In the genomic region with DNA sequence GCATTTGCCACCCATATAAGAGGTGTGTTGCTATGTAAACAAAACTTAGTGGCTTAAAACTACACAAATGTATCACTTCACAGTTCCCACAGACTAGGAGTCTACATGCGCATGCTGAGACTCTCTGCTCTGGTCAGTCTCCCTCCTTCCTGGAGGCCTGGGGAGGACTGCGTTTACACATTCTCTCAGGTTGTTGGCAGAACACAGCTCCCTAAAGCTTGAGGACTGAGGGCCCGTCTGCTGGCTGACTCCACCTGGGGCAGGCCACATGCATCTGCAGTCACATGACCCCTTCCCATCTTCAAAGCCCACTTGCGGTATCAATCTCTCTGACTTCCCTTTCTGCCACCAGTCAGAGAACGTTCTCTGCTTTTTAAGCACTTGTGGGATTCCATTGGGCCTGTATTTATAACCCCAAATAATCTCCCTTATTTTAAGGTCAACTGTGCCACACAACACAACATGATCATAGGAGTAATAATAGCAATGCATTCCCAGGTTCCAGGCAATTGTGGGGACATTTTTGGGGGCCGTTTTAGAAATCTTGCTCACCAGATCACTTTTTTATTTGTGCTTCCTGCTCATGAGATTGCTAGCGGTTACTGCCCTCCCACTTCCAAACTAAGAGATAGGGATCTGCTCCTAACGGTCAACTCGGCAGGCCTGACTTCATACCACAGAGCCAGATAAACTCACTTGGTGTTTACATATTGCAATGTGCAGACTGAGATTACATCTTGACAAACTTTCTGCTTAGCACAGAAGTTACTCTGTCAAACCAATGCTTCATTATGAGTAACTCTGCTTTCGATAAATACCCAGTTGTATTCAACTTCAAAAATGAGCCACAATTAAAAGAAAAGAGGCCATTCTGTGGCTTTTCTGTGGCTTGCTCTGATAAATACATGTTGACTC, we compare ENCODE assay signal across 9 cellular contexts.
DNase-seq lines count a peak whose midpoint lies in the region; TF ChIP-seq lines count a peak whose summit lies in the region.
"Had no signal": no experiment of that assay in that cellular context is flagged by ENCODE, and none has a peak within 500 bp of the region (broad histone marks: within the 10 kb centered on the region; RNA-seq: fewer than 3 reads in every experiment).

No MANE protein-coding gene starts in this region.

- no TSS peak for BruUV-seq in A673 (replicated peaks; lab: Mats Ljungman, UMichigan)

- H3K36me3 ChIP-seq in esophagus muscularis mucosa (no peaks in the 10 kb centered on the region), A673 (ENCODE audit: insufficient read depth, low read length, poor library complexity, severe bottlenecking) (no peaks in the 10 kb centered on the region)

- 57% methylated on average over 10 of the region's 10 CpGs for WGBS in esophagus muscularis mucosa

- no peak overlapping the region for H3K4me3 ChIP-seq in esophagus muscularis mucosa
- H3K4me3 ChIP-seq in A673 (ENCODE audit: low read depth, low read length, poor library complexity, severe bottlenecking), result no peak overlapping the region
- H3K4me3 ChIP-seq: A549 had no signal

- CTCF ChIA-PET in A673 (lab: Charles Lee), result no interaction called here

- H3K27ac ChIP-seq in esophagus muscularis mucosa (replicated peaks in 1 of 4) (no peak overlapping the region), A673 (ENCODE audit: low read depth, low read length, poor library complexity, severe bottlenecking) (no peak overlapping the region)
- H3K27ac ChIP-seq: A549 had no signal

- intact Hi-C loops in esophagus muscularis mucosa (cut with DNase I) (no loop called here), A673 (cut with micrococcal nuclease; ENCODE audit: unreplicated experiment) (no loop called here)

- no peak for TF ChIP-seq POLR2A in esophagus muscularis mucosa (IDR thresholded peaks at IDR 0.05; ENCODE audit: low read depth)

- TF ChIP-seq CTCF in esophagus muscularis mucosa (IDR thresholded peaks at IDR 0.05) (no peak), A673 (conservative IDR thresholded peaks at IDR 0.05; ENCODE audit: low read depth, low read length) (no peak)

- H3K9me3 ChIP-seq in esophagus muscularis mucosa, result no peaks in the 10 kb centered on the region
- H3K9me3 ChIP-seq in A673 (ENCODE audit: low read depth, low read length, poor library complexity, severe bottlenecking), result no peaks in the 10 kb centered on the region
- H3K9me3 ChIP-seq: A549 had no signal

- no peak for TF ChIP-seq EP300 in esophagus muscularis mucosa (IDR thresholded peaks at IDR 0.05)

- no peaks in the 10 kb centered on the region for H3K27me3 ChIP-seq in esophagus muscularis mucosa
- H3K27me3 ChIP-seq in A673 (replicated peaks; ENCODE audit: insufficient read depth, low read depth, low read length, poor library complexity), result no peaks in the 10 kb centered on the region

- POLR2A ChIA-PET in A673 (lab: Charles Lee; ENCODE audit: low non-redundant PET), result no interaction called here

- H3K4me1 ChIP-seq in esophagus muscularis mucosa (peaks cover 13 to 50% (median 30%) of the 10 kb centered on the region in 4 donors), A673 (ENCODE audit: insufficient read depth, low read length, poor library complexity, severe bottlenecking) (no peaks in the 10 kb centered on the region)
- H3K4me1 ChIP-seq: A549 had no signal

- DNase-seq in SIG-M5 treated with dmso at 0.1 percent for 504 hours (lab: John Stamatoyannopoulos, UW; ENCODE audit: unreplicated experiment), result peak; percentile 39
- DNase-seq in SIG-M5 (lab: John Stamatoyannopoulos, UW), result no peak
- peak; percentile 25 to 37 for DNase-seq in activated CD4-positive, alpha-beta T cell treated with anti-CD3 and anti-CD28 coated beads, Interleukin-2, amount 50 U/mL, for 48 hours
- peak; percentile 90 for DNase-seq in esophagus muscularis mucosa (ENCODE audit: extremely low spot score)
- peak; percentile 19 for DNase-seq in putamen (ENCODE audit: low spot score)
- no peak for DNase-seq in hippocampal formation (lab: John Stamatoyannopoulos, UW)
- DNase-seq in A673 (ENCODE audit: low spot score), result no peak
- DNase-seq in NCI-H1048 (lab: John Stamatoyannopoulos, UW), result no peak

Comparison
In these comparisons a context has a peak if more than half of its experiments do, and no peak if none do; other contexts are left out.
1. DNase-seq: peak in SIG-M5 treated with dmso at 0.1 percent for 504 hours (single experiment), activated CD4-positive, alpha-beta T cell treated with anti-CD3 and anti-CD28 coated beads, Interleukin-2, amount 50 U/mL, for 48 hours (2 of 2), esophagus muscularis mucosa (single experiment) and putamen (single experiment); none in SIG-M5 (single experiment), hippocampal formation (0 of 2), A673 (single experiment) and NCI-H1048 (single experiment).